10 cellular contexts compared by ENCODE assay signal in genomic region chr11:82969811-82970210, GRCh38.
DNase-seq lines count a peak whose midpoint lies in the region; ATAC-seq and TF ChIP-seq lines count a peak whose summit lies in the region.
"Had no signal": no experiment of that assay in that cellular context is flagged by ENCODE, and none has a peak within 500 bp of the region (broad histone marks: within the 10 kb centered on the region; RNA-seq: fewer than 3 reads in every experiment).

No MANE protein-coding gene starts in this region.

- intact Hi-C loops in thyroid gland (cut with DNase I) = no loop called here

- peak overlapping the region in 8 of 10 donors; percentile 28 to 66 (median 54) for H3K4me3 Mint-ChIP-seq in naive thymus-derived CD8-positive, alpha-beta T cell

- POLR2A ChIA-PET in naive thymus-derived CD8-positive, alpha-beta T cell (lab: Charles Lee) = interaction anchor here (0.7 to 4.5 kb wide), 5 partner anchors 9 to 187 kb away, joined by 3 to 48 read pairs (median 5); partner anchors contain the start of gene PCF11

- no peaks in the 10 kb centered on the region for H3K27me3 ChIP-seq in thyroid gland
- H3K27me3 ChIP-seq: esophagus squamous epithelium had no signal

- H3K4me1 Mint-ChIP-seq in naive thymus-derived CD8-positive, alpha-beta T cell = peaks cover 30 to 70% (median 64%) of the 10 kb centered on the region in 4 donors

- H3K27me3 Mint-ChIP-seq in naive thymus-derived CD8-positive, alpha-beta T cell = no peaks in the 10 kb centered on the region

- TF ChIP-seq POLR2A in thyroid gland (IDR thresholded peaks at IDR 0.05) = no peak

- TF ChIP-seq CTCF in thyroid gland (IDR thresholded peaks at IDR 0.05) = no peak

- DNase-seq in naive thymus-derived CD8-positive, alpha-beta T cell = no peak
- no peak for DNase-seq in SKM-1 treated with dmso at 0.1 percent for 144 hours (lab: John Stamatoyannopoulos, UW; ENCODE audit: unreplicated experiment)
- no peak for DNase-seq in thyroid gland
- DNase-seq in kidney glomerular epithelial cell (lab: John Stamatoyannopoulos, UW) = no peak
- DNase-seq: esophagus squamous epithelium, GF-D8, NCI-H82 had no signal

- peak overlapping the region in 9 of 10 donors; percentile 13 to 93 (median 84) for H3K27ac Mint-ChIP-seq in naive thymus-derived CD8-positive, alpha-beta T cell

- WGBS in thyroid gland, 2 donors = 90 to 93% methylated on average over 4 of the region's 4 CpGs

- ATAC-seq in GM18907 (IDR thresholded peaks at IDR 0.05; ENCODE audit: unreplicated experiment) (peak; percentile 94), GM21576 (IDR thresholded peaks at IDR 0.05; ENCODE audit: unreplicated experiment) (peak; percentile 99), HG03280 (IDR thresholded peaks at IDR 0.05; ENCODE audit: unreplicated experiment) (peak; percentile 98)
- peak; percentile 15 to 26 for ATAC-seq in naive thymus-derived CD8-positive, alpha-beta T cell

- H3K27ac ChIP-seq in thyroid gland = no peak overlapping the region

- H3K9me3 Mint-ChIP-seq in naive thymus-derived CD8-positive, alpha-beta T cell = peaks cover 0 to 11% (median 0%) of the 10 kb centered on the region in 9 donors

- H3K36me3 ChIP-seq in thyroid gland = no peaks in the 10 kb centered on the region
- H3K36me3 ChIP-seq: esophagus squamous epithelium had no signal

- no peak overlapping the region for H3K4me3 ChIP-seq in thyroid gland (replicated peaks in 1 of 3)

- H3K4me1 ChIP-seq in thyroid gland = no peaks in the 10 kb centered on the region
- H3K4me1 ChIP-seq: esophagus squamous epithelium had no signal

- H3K36me3 Mint-ChIP-seq in naive thymus-derived CD8-positive, alpha-beta T cell = no peaks in the 10 kb centered on the region

- no peaks in the 10 kb centered on the region for H3K9me3 ChIP-seq in thyroid gland
- H3K9me3 ChIP-seq: esophagus squamous epithelium had no signal

Comparison
In these comparisons a context has a peak if more than half of its experiments do, and no peak if none do; other contexts are left out.
1. ATAC-seq: peak in every context shown above with its lines; median percentile 99 in GM21576; 98 in HG03280; 94 in GM18907; 20 in naive thymus-derived CD8-positive, alpha-beta T cell.